ENCODE assay signal across 13 cellular contexts in genomic region chr12:123114305-123115083, GRCh38. TPM values are rescaled to one million over a fixed set of nuclear protein-coding genes. Genes with fewer than 3 reads are reported as not detected.
DNase-seq lines count a peak whose midpoint lies in the region; ATAC-seq, FAIRE-seq and TF ChIP-seq lines count a peak whose summit lies in the region.
"Had no signal": no experiment of that assay in that cellular context is flagged by ENCODE, and none has a peak within 500 bp of the region (broad histone marks: within the 10 kb centered on the region; RNA-seq: fewer than 3 reads in every experiment).

No MANE protein-coding gene starts in this region.

- H2AK5ac ChIP-seq in IMR-90 (ENCODE audit: low read depth, low read length): peak overlapping the region; percentile 32; the same call in 1 of the 2 replicates

- H3K27ac ChIP-seq in BLaER1: 0 out of 2 replicates have a peak overlapping the region, but pooled peaks have one; percentile 32
- no peak overlapping the region; the same call in 1 of the 2 replicates for H3K27ac ChIP-seq in IMR-90 (ENCODE audit: insufficient read depth, low read length)
- peak overlapping the region; percentile 41 for H3K27ac ChIP-seq in endothelial cell of umbilical vein (ENCODE audit: insufficient read depth, low read depth, low read length)
- peak overlapping the region; percentile 1 for H3K27ac ChIP-seq in parathyroid adenoma
- H3K27ac ChIP-seq: neutrophil had no signal

- WGBS in IMR-90 (ENCODE audit: extremely low coverage in 2 of 2, insufficient read length in 1 of 2), 2 experiments: 94% methylated on average over 3 of the region's 13 CpGs; no CpG with 5 or more reads in 1 of the 2 experiments

- peaks cover 21% of the 10 kb centered on the region for H3K36me3 ChIP-seq in BLaER1
- peaks cover 6% of the 10 kb centered on the region; the same call in 1 of the 2 replicates for H3K36me3 ChIP-seq in IMR-90 (ENCODE audit: control insufficient read depth, insufficient read depth, low read length)
- no peaks in the 10 kb centered on the region for H3K36me3 ChIP-seq in endothelial cell of umbilical vein (ENCODE audit: control insufficient read depth in 2 of 2, extremely low read depth in 1 of 2, insufficient read depth in 2 of 2, low read length in 2 of 2)
- H3K36me3 ChIP-seq in parathyroid adenoma (ENCODE audit: control insufficient read depth, insufficient read depth, low read length): no peaks in the 10 kb centered on the region
- H3K36me3 ChIP-seq: neutrophil had no signal

- peak overlapping the region; percentile 24 for H3K14ac ChIP-seq in IMR-90 (replicated peaks; ENCODE audit: low read depth, low read length)

- H3K79me2 ChIP-seq in endothelial cell of umbilical vein (ENCODE audit: control insufficient read depth, insufficient read depth, low read length): no peaks in the 10 kb centered on the region
- H3K79me2 ChIP-seq in parathyroid adenoma: peaks cover 2% of the 10 kb centered on the region

- ATAC-seq in IMR-90 (ENCODE audit: low read depth) (no peak), HG02610 (IDR thresholded peaks at IDR 0.05; ENCODE audit: unreplicated experiment) (no peak)

- POLR2A ChIA-PET in IMR-90 (lab: Charles Lee; ENCODE audit: unreplicated experiment): no interaction called here
- POLR2A ChIA-PET in endothelial cell of umbilical vein (lab: Charles Lee): interaction anchor here (1.1 kb wide), 1 partner anchor 12 kb away, joined by 3 read pairs; no protein-coding TSS in a partner anchor

- H4K5ac ChIP-seq in IMR-90 (ENCODE audit: low read depth, low read length): no peak overlapping the region; the same call in 1 of the 2 replicates

- DNase-seq in IMR-90 (no peak), endothelial cell of umbilical vein (ENCODE audit: low read depth, low spot score) (peak; percentile 54), AG08395 (ENCODE audit: low spot score) (no peak), ecto neural progenitor cell (ENCODE audit: low spot score) (no peak), middle frontal gyrus (ENCODE audit: extremely low spot score, low spot score) (no peak)
- DNase-seq: activated gamma-delta T cell; Caco-2; effector CD8-positive, alpha-beta T cell; trophoblast cell had no signal

- intact Hi-C loops in IMR-90 (cut with micrococcal nuclease): loop anchor here (2.0 kb wide), 1 partner anchor 36 kb away; the partner anchor contains the start of gene PITPNM2
- intact Hi-C loops in endothelial cell of umbilical vein (cut with micrococcal nuclease): no loop called here

- H3K4me1 ChIP-seq in BLaER1 (peaks cover 85% of the 10 kb centered on the region), IMR-90 (ENCODE audit: control insufficient read depth, insufficient read depth, low read length) (peaks cover 30% of the 10 kb centered on the region), endothelial cell of umbilical vein (ENCODE audit: control insufficient read depth, extremely low read depth, insufficient read depth, low read length) (peaks cover 14% of the 10 kb centered on the region), parathyroid adenoma (peaks cover 7% of the 10 kb centered on the region)
- H3K4me1 ChIP-seq: Caco-2 had no signal

- BruUV-seq in IMR-90 (replicated peaks; lab: Mats Ljungman, UMichigan): no TSS peak
- BruUV-seq in endothelial cell of umbilical vein (replicated peaks; lab: Mats Ljungman, UMichigan): no TSS peak

- CTCF ChIA-PET in IMR-90 (lab: Yijun Ruan, JAX) (no interaction called here), endothelial cell of umbilical vein (lab: Charles Lee) (interaction anchor here (0.9 to 2.4 kb wide), 5 partner anchors 9 to 37 kb away, joined by 3 to 11 read pairs (median 5); partner anchors contain the start of gene PITPNM2)

- H2BK20ac ChIP-seq in IMR-90 (ENCODE audit: low read depth, low read length): peak overlapping the region; percentile 28; the same call in 1 of the 2 replicates

- H2AFZ ChIP-seq in IMR-90 (replicated peaks; ENCODE audit: low read length, poor library complexity): peak overlapping the region; percentile 9
- peak overlapping the region; percentile 48 for H2AFZ ChIP-seq in endothelial cell of umbilical vein (ENCODE audit: low read depth, low read length)
- H2AFZ ChIP-seq in parathyroid adenoma: no peak overlapping the region

- dilution Hi-C loops in IMR-90 (cut with HindIII; ENCODE audit: low sequenced_read_pairs, unreplicated experiment): no loop called here
- dilution Hi-C loops in endothelial cell of umbilical vein (cut with MboI; ENCODE audit: extremely low pct_ligation_motif_present, low sequenced_read_pairs): no loop called here

- peak overlapping the region in 1 of 2 experiments; percentile 25; a peak in 1 of 4 replicates for H4K8ac ChIP-seq in IMR-90 (ENCODE audit: low read depth in 2 of 2, low read length in 2 of 2)

- no peak overlapping the region for H3K56ac ChIP-seq in IMR-90 (ENCODE audit: extremely low read depth, insufficient read depth, low read length)

- H2BK15ac ChIP-seq in IMR-90 (ENCODE audit: low read depth, low read length): peak overlapping the region; percentile 6; the same call in 1 of the 3 replicates

- H3K18ac ChIP-seq in IMR-90 (ENCODE audit: low read depth, low read length): peak overlapping the region; percentile 24

- H3K4me3 ChIP-seq in BLaER1 (no peak overlapping the region), IMR-90 (ENCODE audit: insufficient read depth, low read depth, low read length) (no peak overlapping the region), endothelial cell of umbilical vein (replicated peaks in 1 of 3; ENCODE audit: insufficient read depth in 1 of 3, low read depth in 1 of 3, low read length in 3 of 3) (no peak overlapping the region), parathyroid adenoma (ENCODE audit: low read depth, low read length) (no peak overlapping the region)

- H3K9me1 ChIP-seq in IMR-90 (ENCODE audit: insufficient read depth, low read length): peaks cover 41% of the 10 kb centered on the region
- no peaks in the 10 kb centered on the region for H3K9me1 ChIP-seq in endothelial cell of umbilical vein (replicated peaks; ENCODE audit: control insufficient read depth, extremely low read depth, insufficient read depth, low read length)

- in situ Hi-C loops in IMR-90 (cut with MboI; ENCODE audit: low sequenced_read_pairs): no loop called here

- peak; percentile 89 for FAIRE-seq in endothelial cell of umbilical vein (lab: Jason Lieb, UNC)

- no peak overlapping the region for H3K9ac ChIP-seq in BLaER1
- no peak overlapping the region for H3K9ac ChIP-seq in IMR-90 (ENCODE audit: low read depth, low read length)
- no peak overlapping the region for H3K9ac ChIP-seq in endothelial cell of umbilical vein (replicated peaks; ENCODE audit: extremely low read depth, insufficient read depth, low read length)
- H3K9ac ChIP-seq in parathyroid adenoma: no peak overlapping the region

- H2BK5ac ChIP-seq in IMR-90 (ENCODE audit: low read depth, low read length, poor library complexity, severe bottlenecking): no peak overlapping the region

- TF ChIP-seq POLR2A in IMR-90 (IDR thresholded peaks at IDR 0.05; ENCODE audit: low read depth, low read length) (no peak), endothelial cell of umbilical vein (IDR thresholded peaks at IDR 0.05; ENCODE audit: low read depth, low read length) (no peak)

- H3K4ac ChIP-seq in IMR-90 (ENCODE audit: low read depth, low read length): peak overlapping the region; percentile 8

- H3K9me3 ChIP-seq in BLaER1: no peaks in the 10 kb centered on the region
- H3K9me3 ChIP-seq in IMR-90 (ENCODE audit: control insufficient read depth, insufficient read depth, low read length): no peaks in the 10 kb centered on the region
- no peaks in the 10 kb centered on the region for H3K9me3 ChIP-seq in endothelial cell of umbilical vein (replicated peaks; ENCODE audit: control insufficient read depth, insufficient read depth, low read length)
- H3K9me3 ChIP-seq in parathyroid adenoma (ENCODE audit: control insufficient read depth, low read length): no peaks in the 10 kb centered on the region
- H3K9me3 ChIP-seq: Caco-2, neutrophil had no signal

- no peak for TF ChIP-seq RAD21 in IMR-90 (IDR thresholded peaks at IDR 0.05; ENCODE audit: low read length)

- H4K20me1 ChIP-seq in BLaER1 (peaks cover 43% of the 10 kb centered on the region; the same call in 1 of the 2 replicates), IMR-90 (ENCODE audit: insufficient read depth, low read length) (peaks cover 61% of the 10 kb centered on the region), endothelial cell of umbilical vein (replicated peaks; ENCODE audit: control insufficient read depth, extremely low read depth, insufficient read depth, low read length) (no peaks in the 10 kb centered on the region)

- no peak overlapping the region for H3K23ac ChIP-seq in IMR-90 (ENCODE audit: low read depth, low read length)

- H2AK9ac ChIP-seq in IMR-90 (replicated peaks; ENCODE audit: low read depth, low read length, poor library complexity): no peak overlapping the region

- TF ChIP-seq CTCF in IMR-90 (conservative IDR thresholded peaks at IDR 0.05; ENCODE audit: low read depth, low read length): no peak
- no peak for TF ChIP-seq CTCF in endothelial cell of umbilical vein (IDR thresholded peaks at IDR 0.05; ENCODE audit: extremely low read depth in 1 of 2, insufficient read depth in 1 of 2, low read depth in 1 of 2, low read length in 2 of 2)
- TF ChIP-seq CTCF in parathyroid adenoma (IDR thresholded peaks at IDR 0.05): no peak

- 0 out of 2 replicates have a peak overlapping the region, but pooled peaks have one; percentile 37 for H4K91ac ChIP-seq in IMR-90 (ENCODE audit: insufficient read depth, low read depth, low read length)

- peaks cover 17 to 56% of the 10 kb centered on the region in 2 experiments for H3K79me1 ChIP-seq in IMR-90 (ENCODE audit: low read depth in 1 of 2, low read length in 2 of 2)

- H2BK120ac ChIP-seq in IMR-90 (ENCODE audit: low read depth, low read length): 0 out of 2 replicates have a peak overlapping the region, but pooled peaks have one; percentile 4

- H3K4me2 ChIP-seq in BLaER1 (peak overlapping the region; percentile 43; the same call in 1 of the 2 replicates), IMR-90 (ENCODE audit: low read depth, low read length) (no peak overlapping the region), endothelial cell of umbilical vein (ENCODE audit: insufficient read depth, low read length) (peak overlapping the region; percentile 4), parathyroid adenoma (ENCODE audit: low read length) (no peak overlapping the region)

- H3K27me3 ChIP-seq in BLaER1 (peaks cover 23% of the 10 kb centered on the region), IMR-90 (ENCODE audit: control insufficient read depth, insufficient read depth, low read length) (no peaks in the 10 kb centered on the region), endothelial cell of umbilical vein (ENCODE audit: control insufficient read depth in 2 of 2, insufficient read depth in 2 of 2, low read length in 2 of 2) (no peaks in the 10 kb centered on the region), parathyroid adenoma (ENCODE audit: control insufficient read depth, insufficient read depth, low read length) (no peaks in the 10 kb centered on the region)
- H3K27me3 ChIP-seq: neutrophil had no signal

RNA-seq across cellular contexts. Expression of gene PITPNM2, which starts 36.4 kb away (rescaled TPM):
- total RNA-seq in IMR-90 (2012; rRNA removed): 0.83 and 1.6 TPM in 2 replicates
- polyA plus RNA-seq in IMR-90 (2012; rRNA removed): 3.0 and 3.1 TPM in 2 replicates
- 1.4 and 3.3 TPM in 2 replicates for polyA plus RNA-seq in IMR-90 (2012; cell fraction: cytosol; rRNA removed)
- 12.1 and 24.5 TPM in 2 replicates for polyA plus RNA-seq in IMR-90 (2012; cell fraction: nucleus; rRNA removed; ENCODE audit: low replicate concordance)
- 15.9 and 21.4 TPM in 2 replicates for total RNA-seq in endothelial cell of umbilical vein
- polyA plus RNA-seq in endothelial cell of umbilical vein: 4.2 and 4.4 TPM in 2 replicates
- polyA plus RNA-seq in endothelial cell of umbilical vein (2011; cell fraction: cytosol; rRNA removed): 3.0 and 3.3 TPM in 2 replicates
- 16.4 and 17.2 TPM in 2 replicates for polyA plus RNA-seq in endothelial cell of umbilical vein (2011; cell fraction: nucleus; rRNA removed)
- polyA plus RNA-seq in endothelial cell of umbilical vein (2012): 8.9 and 10.9 TPM in 2 replicates
- 10.4 and 13.7 TPM in 2 replicates for polyA minus RNA-seq in endothelial cell of umbilical vein
- 4.4 TPM for polyA minus RNA-seq in endothelial cell of umbilical vein (2011; cell fraction: cytosol; rRNA and poly(A)+ RNA removed)
- 14.5 and 16.8 TPM in 2 replicates for polyA minus RNA-seq in endothelial cell of umbilical vein (2011; cell fraction: nucleus; rRNA and poly(A)+ RNA removed)

Comparison
In these comparisons a context has a peak if more than half of its experiments do, and no peak if none do; other contexts are left out.
1. H3K4me2 ChIP-seq: peak in BLaER1 (single experiment) and endothelial cell of umbilical vein (single experiment); none in IMR-90 (single experiment) and parathyroid adenoma (single experiment).